ENCODE assay signal across 36 cellular contexts in the genomic region with DNA sequence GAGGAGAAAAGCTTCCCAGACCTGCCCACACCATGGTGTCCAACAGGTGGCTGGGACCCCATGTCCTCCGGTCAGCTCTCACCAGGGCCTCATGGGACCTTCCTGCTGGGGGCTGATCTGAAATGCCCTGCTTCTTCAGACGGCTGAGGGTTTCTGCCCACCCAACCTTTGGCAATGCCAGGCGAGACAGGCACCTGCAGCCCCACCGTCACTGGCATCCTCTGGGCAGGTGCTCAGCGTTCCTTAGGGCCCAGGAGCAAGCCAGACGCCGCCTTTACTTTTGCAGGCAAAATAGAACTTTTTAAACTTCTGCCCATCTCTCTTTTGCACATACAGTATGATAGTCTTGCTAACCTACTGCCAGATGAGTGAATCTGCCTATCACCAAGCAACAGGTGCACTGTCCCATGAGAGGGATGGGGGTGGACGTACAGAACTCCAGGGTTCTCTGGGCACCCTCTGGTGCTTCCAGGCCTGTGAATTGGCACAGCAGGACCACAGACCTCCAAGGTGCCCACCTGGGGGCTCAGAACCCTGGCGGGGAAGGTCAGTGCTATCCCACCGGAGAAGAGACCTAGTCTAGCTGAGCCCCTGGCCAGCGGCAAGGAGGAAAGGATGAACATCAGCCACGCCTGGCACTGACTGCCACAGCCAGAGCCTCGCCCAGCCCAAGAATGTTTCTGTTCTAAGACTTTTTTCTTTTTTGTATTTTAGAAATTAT. TPM values are rescaled to one million over a fixed set of nuclear protein-coding genes. Genes with fewer than 3 reads are reported as not detected.
"Had no signal": no experiment of that assay in that cellular context is flagged by ENCODE, and none has a peak within 500 bp of the region (broad histone marks: within the 10 kb centered on the region; RNA-seq: fewer than 3 reads in every experiment).

No MANE protein-coding gene starts in this region.

- ATAC-seq: activated T-cell treated with anti-CD3 and anti-CD28 coated beads, Interleukin-2, amount 50 U/mL, for 72 hours; activated T-helper 17 cell treated with anti-CD3 and anti-CD28 coated beads, Interleukin-2, amount 50 U/mL, for 72 hours; PC-3; T-cell; T-helper 17 cell had no signal

- DNase-seq: activated B cell treated with CpG ODN at 0.5 μM for 24 hours; activated CD4-positive, alpha-beta memory T cell treated with anti-CD3 and anti-CD28 coated beads for 36 hours; activated CD4-positive, alpha-beta T cell treated with anti-CD3 and anti-CD28 coated beads for 4 hours; activated CD4-positive, alpha-beta T cell treated with anti-CD3 and anti-CD28 coated beads, Interleukin-2, amount 50 U/mL, for 1 hour; activated CD4-positive, CD25-positive, alpha-beta regulatory T cell treated with anti-CD3 and anti-CD28 coated beads, Interleukin-2, amount 50 U/mL, for 72 hours; activated effector memory CD4-positive, alpha-beta T cell treated with anti-CD3 and anti-CD28 coated beads, Interleukin-2, amount 50 U/mL, for 16 hours; activated naive CD4-positive, alpha-beta T cell; activated naive CD8-positive, alpha-beta T cell treated with anti-CD3 and anti-CD28 coated beads, Interleukin-2, amount 10 ng/mL, durations not matched to agents 7 days and 5 days; activated T-cell treated with anti-CD3 and anti-CD28 coated beads, Interleukin-2, amount 50 U/mL, for 1 hour; activated T-cell treated with anti-CD3 and anti-CD28 coated beads, Interleukin-2, amount 50 U/mL, for 72 hours; amygdala; Karpas-422; KBM-7; MG63; NCI-H1048; NCI-H1105 treated with DMSO at 0.1 percent for 48 hours; NCI-H1436; NCI-H1694; NCI-H1930; NCI-H2081 treated with DMSO at 0.1 percent for 48 hours; NCI-H345; NCI-H524 treated with DMSO at 0.1 percent for 48 hours; PC-3; Peyer's patch; RPMI8226; SHP77 treated with DMSO at 0.1 percent for 48 hours; T-helper 17 cell had no signal

- H3K4me2 ChIP-seq: SK-N-SH had no signal

- H3K4me3 ChIP-seq: ascending aorta, cardiac muscle cell, MG63, Peyer's patch, SJSA1 had no signal

- H3K27ac ChIP-seq: ascending aorta, cardiac muscle cell, Peyer's patch, SJSA1, VCaP had no signal

- H3K27me3 ChIP-seq: ascending aorta, MG63, Peyer's patch had no signal

- H3K4me1 ChIP-seq: ascending aorta, Peyer's patch, SJSA1 had no signal

- H3K36me3 ChIP-seq: ascending aorta, cardiac muscle cell, MG63, Peyer's patch, SJSA1 had no signal

- H3K9ac ChIP-seq: SK-N-SH had no signal

- H3K9me3 ChIP-seq: ascending aorta, MG63, Peyer's patch, SJSA1, SK-N-SH had no signal

RNA-seq across cellular contexts. Expression of a gene that starts 7.5 kb away (rescaled TPM):
- total RNA-seq: activated B cell treated with CpG ODN at 0.5 μM for 24 hours; activated CD4-positive, alpha-beta memory T cell treated with anti-CD3 and anti-CD28 coated beads for 36 hours; activated naive CD8-positive, alpha-beta T cell treated with anti-CD3 and anti-CD28 coated beads, Interleukin-2, amount 10 ng/mL, durations not matched to agents 7 days and 5 days; activated T-cell treated with anti-CD3 and anti-CD28 coated beads, Interleukin-2, amount 50 U/mL, for 72 hours; activated T-helper 17 cell treated with anti-CD3 and anti-CD28 coated beads, Interleukin-2, amount 50 U/mL, for 72 hours; ascending aorta; cardiac muscle cell; NCI-H460; PC-3; Peyer's patch; SJSA1; T-cell; T-helper 17 cell had no signal
- polyA plus RNA-seq: adipose tissue, SK-N-SH had no signal

RNA-seq across cellular contexts. Expression of a gene that starts 37.9 kb away (rescaled TPM):
- total RNA-seq: PC-3, SJSA1 had no signal
